In genomic region chr3:94147039-94147438, GRCh38 we compare ENCODE assay signal across 26 cellular contexts.
"Had no signal": no experiment of that assay in that cellular context is flagged by ENCODE, and none has a peak within 500 bp of the region (broad histone marks: within the 10 kb centered on the region; RNA-seq: fewer than 3 reads in every experiment).

No MANE protein-coding gene starts in this region.

- H3K4me3 Mint-ChIP-seq: dendritic cell treated with granulocyte-macrophage colony-stimulating factor and Interleukin-4, amounts not matched to agents 40 ng/mL and 50 ng/mL, for 4 days; endodermal cell; naive thymus-derived CD8-positive, alpha-beta T cell; neural crest cell; stimulated activated naive B cell treated with anti-CD40 and anti-IgM and Interleukin-4, amounts not matched to agents 10 μg/mL and 1 μg/mL and 100 μg/mL, for 72 hours; stimulated activated naive CD8-positive, alpha-beta T cell treated with anti-CD3 and anti-CD28 coated beads, Interleukin-15, Interleukin-2, amounts not matched to agents 100 ng/mL and 50 ng/mL, for 24 hours had no signal

- H3K36me3 ChIP-seq: colonic mucosa, esophagus squamous epithelium, left lung, neutrophil, pancreas, right lobe of liver, thoracic aorta, tibial nerve, upper lobe of left lung had no signal

- DNase-seq: colonic mucosa; effector CD8-positive, alpha-beta T cell; endodermal cell; erythroblast; esophagus squamous epithelium; left cardiac atrium; left lung; mesenchymal stem cell; naive thymus-derived CD8-positive, alpha-beta T cell; right lobe of liver; small intestine; stimulated activated CD4-positive, alpha-beta T cell treated with anti-CD3 and anti-CD28 coated beads, Interleukin-15, amount 100 ng/mL, for 24 hours; stimulated activated CD4-positive, alpha-beta T cell treated with anti-CD3 and anti-CD28 coated beads, Interleukin-2, amount 100 ng/mL, for 48 hours; stimulated activated naive B cell treated with anti-CD40 and anti-IgM and Interleukin-4, amounts not matched to agents 10 μg/mL and 1 μg/mL and 100 μg/mL, for 72 hours; upper lobe of left lung had no signal

- H3K4me3 ChIP-seq: colonic mucosa, esophagus squamous epithelium, left lung, pancreas, right lobe of liver, thoracic aorta, tibial nerve, upper lobe of left lung had no signal

- H3K27me3 ChIP-seq: colonic mucosa, esophagus squamous epithelium, left lung, neutrophil, pancreas, right lobe of liver, tibial nerve, upper lobe of left lung had no signal

- H3K4me1 ChIP-seq: colonic mucosa, esophagus squamous epithelium, left lung, pancreas, right lobe of liver, tibial nerve, upper lobe of left lung had no signal

- H3K9me3 ChIP-seq: colonic mucosa, esophagus squamous epithelium, left lung, neutrophil, pancreas, right lobe of liver, thoracic aorta, tibial nerve, upper lobe of left lung had no signal

- H3K36me3 Mint-ChIP-seq: naive thymus-derived CD8-positive, alpha-beta T cell; stimulated activated naive B cell treated with anti-CD40 and anti-IgM and Interleukin-4, amounts not matched to agents 10 μg/mL and 1 μg/mL and 100 μg/mL, for 72 hours had no signal

- H3K27ac Mint-ChIP-seq: dendritic cell treated with granulocyte-macrophage colony-stimulating factor and Interleukin-4, amounts not matched to agents 40 ng/mL and 50 ng/mL, for 4 days; endodermal cell; naive thymus-derived CD8-positive, alpha-beta T cell; stimulated activated naive B cell treated with anti-CD40 and anti-IgM and Interleukin-4, amounts not matched to agents 10 μg/mL and 1 μg/mL and 100 μg/mL, for 72 hours; stimulated activated naive CD8-positive, alpha-beta T cell treated with anti-CD3 and anti-CD28 coated beads, Interleukin-15, Interleukin-2, amounts not matched to agents 100 ng/mL and 50 ng/mL, for 24 hours had no signal

- FAIRE-seq: endothelial cell of umbilical vein, frontal cortex, islet of Langerhans, pancreas, small intestine, urothelium cell line had no signal

- H3K9me3 Mint-ChIP-seq: endodermal cell; neural crest cell; stimulated activated naive CD8-positive, alpha-beta T cell treated with anti-CD3 and anti-CD28 coated beads, Interleukin-15, Interleukin-2, amounts not matched to agents 100 ng/mL and 50 ng/mL, for 24 hours had no signal

- H3K27ac ChIP-seq: colonic mucosa, esophagus squamous epithelium, left lung, neutrophil, pancreas, right lobe of liver, thoracic aorta, tibial nerve, upper lobe of left lung had no signal

- H3K27me3 Mint-ChIP-seq: dendritic cell treated with granulocyte-macrophage colony-stimulating factor and Interleukin-4, amounts not matched to agents 40 ng/mL and 50 ng/mL, for 4 days had no signal

- H3K4me1 Mint-ChIP-seq: naive thymus-derived CD8-positive, alpha-beta T cell; neural crest cell; stimulated activated naive B cell treated with anti-CD40 and anti-IgM and Interleukin-4, amounts not matched to agents 10 μg/mL and 1 μg/mL and 100 μg/mL, for 72 hours had no signal
